Comparison of ENCODE assay signal across 23 cellular contexts in genomic region chr12:56011509-56012090, GRCh38.
"Had no signal": no experiment of that assay in that cellular context is flagged by ENCODE, and none has a peak within 500 bp of the region (broad histone marks: within the 10 kb centered on the region; RNA-seq: fewer than 3 reads in every experiment).

No MANE protein-coding gene starts in this region.

- ATAC-seq: body of pancreas; natural killer cell; stimulated activated naive B cell treated with anti-CD40 and anti-IgM and Interleukin-4, amounts not matched to agents 10 μg/mL and 1 μg/mL and 100 μg/mL, for 72 hours had no signal

- H3K9me3 ChIP-seq: body of pancreas, colonic mucosa, right atrium auricular region, uterus had no signal

- H3K4me3 ChIP-seq: body of pancreas, colonic mucosa, right atrium auricular region, uterus had no signal

- H3K4me3 Mint-ChIP-seq: activated CD4-positive, alpha-beta memory T cell treated with anti-CD3 and anti-CD28 coated beads for 36 hours; activated CD4-positive, alpha-beta T cell treated with anti-CD3 and anti-CD28 coated beads, Interleukin-2, amount 10 ng/mL, durations not matched to agents 24 days and 14 days; activated naive CD4-positive, alpha-beta T cell treated with anti-CD3 and anti-CD28 coated beads for 36 hours; activated naive CD8-positive, alpha-beta T cell treated with anti-CD3 and anti-CD28 coated beads, Interleukin-2, amount 10 ng/mL, durations not matched to agents 7 days and 5 days; immature natural killer cell; memory B cell; natural killer cell; stimulated activated naive B cell treated with anti-CD40 and anti-IgM and Interleukin-4, amounts not matched to agents 10 μg/mL and 1 μg/mL and 100 μg/mL, for 72 hours; type B pancreatic cell had no signal

- H3K27ac Mint-ChIP-seq: activated CD4-positive, alpha-beta memory T cell treated with anti-CD3 and anti-CD28 coated beads for 36 hours; activated CD4-positive, alpha-beta T cell treated with anti-CD3 and anti-CD28 coated beads, Interleukin-2, amount 10 ng/mL, durations not matched to agents 24 days and 14 days; activated naive CD4-positive, alpha-beta T cell treated with anti-CD3 and anti-CD28 coated beads for 36 hours; activated naive CD8-positive, alpha-beta T cell treated with anti-CD3 and anti-CD28 coated beads, Interleukin-2, amount 10 ng/mL, durations not matched to agents 7 days and 5 days; immature natural killer cell; memory B cell; natural killer cell; stimulated activated naive B cell treated with anti-CD40 and anti-IgM and Interleukin-4, amounts not matched to agents 10 μg/mL and 1 μg/mL and 100 μg/mL, for 72 hours had no signal

- H3K4me1 ChIP-seq: uterus had no signal

- H3K36me3 ChIP-seq: colonic mucosa, right atrium auricular region, uterus had no signal

- H3K9me3 Mint-ChIP-seq: activated CD4-positive, alpha-beta memory T cell treated with anti-CD3 and anti-CD28 coated beads for 36 hours; activated CD4-positive, alpha-beta T cell treated with anti-CD3 and anti-CD28 coated beads, Interleukin-2, amount 10 ng/mL, durations not matched to agents 24 days and 14 days; activated naive CD4-positive, alpha-beta T cell treated with anti-CD3 and anti-CD28 coated beads for 36 hours; activated naive CD8-positive, alpha-beta T cell treated with anti-CD3 and anti-CD28 coated beads, Interleukin-2, amount 10 ng/mL, durations not matched to agents 7 days and 5 days; immature natural killer cell; memory B cell; natural killer cell; type B pancreatic cell had no signal

- H3K27ac ChIP-seq: body of pancreas, colonic mucosa, right atrium auricular region, uterus had no signal

- DNase-seq: activated CD4-positive, alpha-beta memory T cell treated with anti-CD3 and anti-CD28 coated beads for 36 hours; activated CD4-positive, alpha-beta T cell treated with anti-CD3 and anti-CD28 coated beads, Interleukin-2, amount 10 ng/mL, durations not matched to agents 24 days and 14 days; activated CD4-positive, CD25-positive, alpha-beta regulatory T cell treated with anti-CD3 and anti-CD28 coated beads, Interleukin-2, amount 50 U/mL, for 72 hours; activated effector memory CD4-positive, alpha-beta T cell treated with anti-CD3 and anti-CD28 coated beads, Interleukin-2, amount 50 U/mL, for 16 hours; activated naive CD4-positive, alpha-beta T cell treated with anti-CD3 and anti-CD28 coated beads for 36 hours; activated naive CD8-positive, alpha-beta T cell treated with anti-CD3 and anti-CD28 coated beads, Interleukin-2, amount 10 ng/mL, durations not matched to agents 7 days and 5 days; activated T-cell treated with anti-CD3 and anti-CD28 coated beads, Interleukin-2, amount 50 U/mL, for 48 hours; anterior cingulate cortex; body of pancreas; colonic mucosa; effector memory CD4-positive, alpha-beta T cell; head of caudate nucleus; hypothalamus; immature natural killer cell; natural killer cell; stimulated activated CD4-positive, alpha-beta T cell treated with anti-CD3 and anti-CD28 coated beads, Interleukin-15, amount 100 ng/mL, for 24 hours; stimulated activated CD4-positive, alpha-beta T cell treated with anti-CD3 and anti-CD28 coated beads, Interleukin-2, amount 100 ng/mL, for 24 hours; stimulated activated naive B cell treated with anti-CD40 and anti-IgM and Interleukin-4, amounts not matched to agents 10 μg/mL and 1 μg/mL and 100 μg/mL, for 72 hours; T-helper 2 cell; uterus had no signal

- H3K27me3 Mint-ChIP-seq: activated CD4-positive, alpha-beta memory T cell treated with anti-CD3 and anti-CD28 coated beads for 36 hours; activated CD4-positive, alpha-beta T cell treated with anti-CD3 and anti-CD28 coated beads, Interleukin-2, amount 10 ng/mL, durations not matched to agents 24 days and 14 days; activated naive CD8-positive, alpha-beta T cell treated with anti-CD3 and anti-CD28 coated beads, Interleukin-2, amount 10 ng/mL, durations not matched to agents 7 days and 5 days; memory B cell; stimulated activated naive B cell treated with anti-CD40 and anti-IgM and Interleukin-4, amounts not matched to agents 10 μg/mL and 1 μg/mL and 100 μg/mL, for 72 hours; type B pancreatic cell had no signal

- H3K27me3 ChIP-seq: body of pancreas, colonic mucosa, right atrium auricular region, uterus had no signal
